15 cellular contexts compared by ENCODE assay signal in the genomic region with DNA sequence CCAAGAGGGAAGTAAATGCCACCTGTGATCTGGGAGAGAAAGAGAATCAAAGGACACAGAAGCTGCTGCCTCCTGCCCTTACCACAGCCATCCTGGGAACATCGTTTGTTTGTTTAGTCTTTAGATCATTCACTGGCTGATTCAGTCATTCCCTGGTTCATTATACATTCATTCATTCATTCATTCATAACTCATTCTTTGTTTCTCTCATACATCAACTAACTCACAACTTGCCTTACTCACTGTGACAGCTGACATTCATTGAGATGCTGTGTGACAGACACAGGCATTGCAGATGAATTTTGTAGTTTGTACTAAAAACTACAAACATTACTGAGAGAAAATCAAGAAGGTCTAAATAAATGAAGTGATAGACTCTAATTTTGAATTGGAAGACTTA.
DNase-seq lines count a peak whose midpoint lies in the region; ATAC-seq lines count a peak whose summit lies in the region.
"Had no signal": no experiment of that assay in that cellular context is flagged by ENCODE, and none has a peak within 500 bp of the region (broad histone marks: within the 10 kb centered on the region; RNA-seq: fewer than 3 reads in every experiment).

No MANE protein-coding gene starts in this region.

- H3K4me2 ChIP-seq in Karpas-422 (ENCODE audit: low read depth, low read length, poor library complexity, severe bottlenecking) (peak overlapping the region; percentile 7), GM23248 (ENCODE audit: unreplicated experiment) (no peak overlapping the region)

- no peak overlapping the region for H3K9ac ChIP-seq in Karpas-422 (ENCODE audit: low read length)
- no peak overlapping the region for H3K9ac ChIP-seq in GM23248

- H3K4me3 ChIP-seq in Karpas-422 (ENCODE audit: low read length) (no peak overlapping the region), GM23248 (no peak overlapping the region)

- H3K36me3 ChIP-seq in Karpas-422 (ENCODE audit: insufficient read depth, low read length) (no peaks in the 10 kb centered on the region), GM23248 (ENCODE audit: low read depth) (no peaks in the 10 kb centered on the region)
- H3K36me3 ChIP-seq: heart right ventricle had no signal

- H3K79me2 ChIP-seq in Karpas-422 (ENCODE audit: low read length) (no peaks in the 10 kb centered on the region), GM23248 (ENCODE audit: insufficient read depth) (no peaks in the 10 kb centered on the region)

- intact Hi-C loops in activated CD4-positive, alpha-beta T cell treated with anti-CD3 and anti-CD28 coated beads, Interleukin-2, amount 10 ng/mL, durations not matched to agents 24 days and 14 days (cut with micrococcal nuclease) = loop anchor here (2.0 to 10.0 kb wide), 3 partner anchors 35 to 335 kb away; no protein-coding TSS in a partner anchor

- H3K9me2 ChIP-seq in Karpas-422 (replicated peaks; ENCODE audit: insufficient read depth, low read length) (no peaks in the 10 kb centered on the region), GM23248 (ENCODE audit: insufficient read depth) (no peaks in the 10 kb centered on the region)

- peak; percentile 19 to 42 for ATAC-seq in stimulated activated naive B cell treated with anti-CD40 and anti-IgM and Interleukin-4, amounts not matched to agents 10 μg/mL and 1 μg/mL and 100 μg/mL, for 72 hours (replicated peaks)
- ATAC-seq: heart right ventricle, Panc1 had no signal

- H3K4me1 ChIP-seq in Karpas-422 (ENCODE audit: low read length) (peaks cover 8% of the 10 kb centered on the region), GM23248 (ENCODE audit: insufficient read depth) (no peaks in the 10 kb centered on the region)

- peak overlapping the region; percentile 88 for H3K4me3 Mint-ChIP-seq in activated CD4-positive, alpha-beta T cell treated with anti-CD3 and anti-CD28 coated beads, Interleukin-2, amount 10 ng/mL, durations not matched to agents 24 days and 14 days
- peak overlapping the region; percentile 84 for H3K4me3 Mint-ChIP-seq in activated naive CD8-positive, alpha-beta T cell treated with anti-CD3 and anti-CD28 coated beads for 36 hours
- peak overlapping the region; percentile 78 to 84 for H3K4me3 Mint-ChIP-seq in stimulated activated naive B cell treated with anti-CD40 and anti-IgM and Interleukin-4, amounts not matched to agents 10 μg/mL and 1 μg/mL and 100 μg/mL, for 72 hours

- H4K20me1 ChIP-seq in Karpas-422 (ENCODE audit: insufficient read depth, low read depth, low read length) (no peaks in the 10 kb centered on the region), GM23248 (ENCODE audit: insufficient read depth) (no peaks in the 10 kb centered on the region)

- H3K27me3 ChIP-seq in Karpas-422 (ENCODE audit: low read length) (no peaks in the 10 kb centered on the region), GM23248 (replicated peaks; ENCODE audit: insufficient read depth) (peaks cover 5% of the 10 kb centered on the region; the same call in 1 of the 2 replicates)
- H3K27me3 ChIP-seq: heart right ventricle had no signal

- H3K9me3 Mint-ChIP-seq in activated CD4-positive, alpha-beta T cell treated with anti-CD3 and anti-CD28 coated beads, Interleukin-2, amount 10 ng/mL, durations not matched to agents 24 days and 14 days = peaks cover 20% of the 10 kb centered on the region
- H3K9me3 Mint-ChIP-seq in activated naive CD8-positive, alpha-beta T cell treated with anti-CD3 and anti-CD28 coated beads for 36 hours = peaks cover 33% of the 10 kb centered on the region
- peaks cover 9 to 14% of the 10 kb centered on the region in 2 donors for H3K9me3 Mint-ChIP-seq in stimulated activated naive B cell treated with anti-CD40 and anti-IgM and Interleukin-4, amounts not matched to agents 10 μg/mL and 1 μg/mL and 100 μg/mL, for 72 hours

- WGBS in GM23248 (ENCODE audit: low coverage in 1 of 2, low lambda C conversion rate in 2 of 2, missing lambda C conversion rate in 2 of 2), 2 experiments = 14 to 26% methylated on average over 1 of the region's 1 CpG

- no peaks in the 10 kb centered on the region for H3F3A ChIP-seq in GM23248 (ENCODE audit: insufficient read depth)

- no peak for DNase-seq in activated CD4-positive, alpha-beta T cell treated with anti-CD3 and anti-CD28 coated beads, Interleukin-2, amount 10 ng/mL, durations not matched to agents 24 days and 14 days
- no peak for DNase-seq in activated CD4-positive, alpha-beta T cell treated with anti-CD3 and anti-CD28 coated beads, Interleukin-2, amount 50 U/mL, for 4 hours
- no peak for DNase-seq in Karpas-422
- no peak for DNase-seq in activated naive CD8-positive, alpha-beta T cell treated with anti-CD3 and anti-CD28 coated beads for 36 hours
- no peak for DNase-seq in stimulated activated naive B cell treated with anti-CD40 and anti-IgM and Interleukin-4, amounts not matched to agents 10 μg/mL and 1 μg/mL and 100 μg/mL, for 72 hours
- no peak for DNase-seq in NK-92 treated with Interleukin-12 subunit alpha and Interleukin-12 subunit beta, amount 100 ng/mL, for 24 hours (lab: John Stamatoyannopoulos, UW)
- DNase-seq in stimulated activated CD4-positive, alpha-beta T cell treated with anti-CD3 and anti-CD28 coated beads, Interleukin-2, amount 100 ng/mL, for 48 hours = no peak
- no peak for DNase-seq in GM23248
- DNase-seq: GF-D8, heart right ventricle, kidney, midbrain, NCI-H1930, NCI-H526 had no signal

- H2AFZ ChIP-seq in Karpas-422 (ENCODE audit: low read length) (no peak overlapping the region), GM23248 (no peak overlapping the region)

- peaks cover 41% of the 10 kb centered on the region for H3K36me3 Mint-ChIP-seq in activated CD4-positive, alpha-beta T cell treated with anti-CD3 and anti-CD28 coated beads, Interleukin-2, amount 10 ng/mL, durations not matched to agents 24 days and 14 days (ENCODE audit: low read depth)
- H3K36me3 Mint-ChIP-seq in activated naive CD8-positive, alpha-beta T cell treated with anti-CD3 and anti-CD28 coated beads for 36 hours = peaks cover 53% of the 10 kb centered on the region
- H3K36me3 Mint-ChIP-seq in stimulated activated naive B cell treated with anti-CD40 and anti-IgM and Interleukin-4, amounts not matched to agents 10 μg/mL and 1 μg/mL and 100 μg/mL, for 72 hours = peaks cover 8% of the 10 kb centered on the region in 2 donors

- H3K4me1 Mint-ChIP-seq in activated CD4-positive, alpha-beta T cell treated with anti-CD3 and anti-CD28 coated beads, Interleukin-2, amount 10 ng/mL, durations not matched to agents 24 days and 14 days = peaks cover 34% of the 10 kb centered on the region
- peaks cover 41% of the 10 kb centered on the region for H3K4me1 Mint-ChIP-seq in activated naive CD8-positive, alpha-beta T cell treated with anti-CD3 and anti-CD28 coated beads for 36 hours
- peaks cover 17 to 21% of the 10 kb centered on the region in 2 donors for H3K4me1 Mint-ChIP-seq in stimulated activated naive B cell treated with anti-CD40 and anti-IgM and Interleukin-4, amounts not matched to agents 10 μg/mL and 1 μg/mL and 100 μg/mL, for 72 hours

- in situ Hi-C loops in GM23248 (cut with MboI) = no loop called here

- H3K9me3 ChIP-seq in Karpas-422 (ENCODE audit: low read length) (no peaks in the 10 kb centered on the region), GM23248 (ENCODE audit: low read depth) (no peaks in the 10 kb centered on the region)

- no peaks in the 10 kb centered on the region for H3K27me3 Mint-ChIP-seq in activated CD4-positive, alpha-beta T cell treated with anti-CD3 and anti-CD28 coated beads, Interleukin-2, amount 10 ng/mL, durations not matched to agents 24 days and 14 days
- H3K27me3 Mint-ChIP-seq in activated naive CD8-positive, alpha-beta T cell treated with anti-CD3 and anti-CD28 coated beads for 36 hours = no peaks in the 10 kb centered on the region
- no peaks in the 10 kb centered on the region for H3K27me3 Mint-ChIP-seq in stimulated activated naive B cell treated with anti-CD40 and anti-IgM and Interleukin-4, amounts not matched to agents 10 μg/mL and 1 μg/mL and 100 μg/mL, for 72 hours

- peak overlapping the region; percentile 97 for H3K27ac Mint-ChIP-seq in activated CD4-positive, alpha-beta T cell treated with anti-CD3 and anti-CD28 coated beads, Interleukin-2, amount 10 ng/mL, durations not matched to agents 24 days and 14 days
- peak overlapping the region; percentile 93 for H3K27ac Mint-ChIP-seq in activated naive CD8-positive, alpha-beta T cell treated with anti-CD3 and anti-CD28 coated beads for 36 hours
- H3K27ac Mint-ChIP-seq in stimulated activated naive B cell treated with anti-CD40 and anti-IgM and Interleukin-4, amounts not matched to agents 10 μg/mL and 1 μg/mL and 100 μg/mL, for 72 hours = peak overlapping the region; percentile 94

- H3K27ac ChIP-seq in Karpas-422 (ENCODE audit: low read length) (no peak overlapping the region), GM23248 (no peak overlapping the region)
